In genomic region chr10:102118867-102119266, GRCh38 we compare ENCODE assay signal across 1 cellular context.
TF ChIP-seq lines count a peak whose summit lies in the region.

No MANE protein-coding gene starts in this region.

TF ChIP-seq in H1, 55 proteins besides CTCF, POLR2A, EP300 and RAD21:
- TF ChIP-seq NANOG (IDR thresholded peaks at IDR 0.05; ENCODE audit: insufficient read depth, low read depth, low read length, poor library complexity, severe bottlenecking) (no peak), BRCA1 (IDR thresholded peaks at IDR 0.05; ENCODE audit: low read depth, low read length) (no peak), POLR2AphosphoS5 (IDR thresholded peaks at IDR 0.05; ENCODE audit: low read depth, low read length) (no peak), SP1 (IDR thresholded peaks at IDR 0.05; ENCODE audit: low read depth, low read length) (no peak), EZH2 (IDR thresholded peaks at IDR 0.05; ENCODE audit: low read depth, low read length, severe bottlenecking) (no peak)
